22 cellular contexts compared by ENCODE assay signal in the genomic region with DNA sequence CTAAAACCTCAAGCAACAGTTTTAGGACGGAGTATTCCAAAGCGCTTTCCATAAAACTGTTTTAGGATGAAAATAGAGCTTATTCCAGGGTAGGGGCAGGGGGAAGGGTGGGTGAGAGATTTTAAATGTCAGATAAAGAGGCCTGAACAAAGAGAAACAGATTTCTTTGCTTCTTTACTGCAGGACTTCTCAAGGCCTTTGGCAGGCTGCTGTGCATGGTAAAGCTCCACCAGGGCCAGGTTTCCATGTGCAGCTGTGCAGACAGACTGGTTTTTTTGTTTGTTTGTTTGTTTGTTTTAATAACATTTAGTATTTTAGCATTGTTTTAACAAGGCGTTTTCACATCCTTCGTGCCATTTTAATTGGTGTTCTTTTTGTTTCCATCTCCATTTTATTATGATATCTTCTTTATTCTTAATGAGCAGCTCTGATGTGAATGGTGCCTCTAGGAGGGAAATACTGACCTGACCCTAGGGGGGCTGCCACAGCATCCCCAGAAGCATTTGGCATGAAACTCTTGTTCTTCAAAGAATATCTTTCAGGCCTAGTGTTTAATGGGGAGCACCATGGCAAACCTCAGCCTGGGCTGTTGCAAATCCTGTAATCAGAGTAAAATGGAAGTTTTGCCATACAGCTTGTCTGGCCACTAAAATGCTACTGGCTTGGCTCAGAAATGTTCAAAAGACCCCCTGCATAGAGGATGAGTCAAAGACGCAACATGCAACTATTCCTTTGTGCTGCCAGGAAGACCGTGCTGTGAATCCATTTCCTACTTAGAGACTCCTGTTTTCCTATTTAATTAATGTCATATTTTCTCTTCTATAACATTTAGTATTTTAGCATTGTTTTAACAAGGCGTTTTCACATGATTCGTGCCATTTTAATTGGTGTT. TPM values are rescaled to one million over a fixed set of nuclear protein-coding genes. Genes with fewer than 3 reads are reported as not detected.
A peak's percentile ranks its signal among the peaks of the same experiment; 100 is the strongest.
DNase-seq lines count a peak whose midpoint lies in the region; ATAC-seq and TF ChIP-seq lines count a peak whose summit lies in the region.
"Had no signal": no experiment of that assay in that cellular context is flagged by ENCODE, and none has a peak within 500 bp of the region (broad histone marks: within the 10 kb centered on the region; RNA-seq: fewer than 3 reads in every experiment).

No MANE protein-coding gene starts in this region.

- no peak overlapping the region for H3K23ac ChIP-seq in H9 (ENCODE audit: insufficient read length, low read depth, low read length)

- no peak overlapping the region for H2BK5ac ChIP-seq in H9 (ENCODE audit: insufficient read length, low read length)

- no peaks in the 10 kb centered on the region for H3K9me3 ChIP-seq in H9 (ENCODE audit: control insufficient read depth, low read depth, low read length)
- H3K9me3 ChIP-seq: colonic mucosa, MG63, psoas muscle, vagina had no signal

- no peak overlapping the region for H4K91ac ChIP-seq in H9 (ENCODE audit: insufficient read length, low read depth, low read length)

- H3K36me3 Mint-ChIP-seq in H9 (ENCODE audit: insufficient read depth in 1 of 3, low read depth in 3 of 3), result peaks cover 0 to 2% (median 2%) of the 10 kb centered on the region in 3 experiments; a peak in 3 of 7 replicates
- H3K36me3 Mint-ChIP-seq in stimulated activated effector memory CD8-positive, alpha-beta T cell treated with anti-CD3 and anti-CD28 coated beads, Interleukin-12 subunit alpha, Interleukin-12 subunit beta, amount 100 ng/mL, for 72 hours, result no peaks in the 10 kb centered on the region
- no peaks in the 10 kb centered on the region for H3K36me3 Mint-ChIP-seq in activated T-cell treated with anti-CD3 and anti-CD28 coated beads, Interleukin-2, amount 50 U/mL, for 24 hours (ENCODE audit: low read depth)
- H3K36me3 Mint-ChIP-seq: naive thymus-derived CD4-positive, alpha-beta T cell had no signal

- H4K8ac ChIP-seq in H9 (replicated peaks; ENCODE audit: insufficient read length, low read depth, low read length), result no peak overlapping the region

- TF ChIP-seq CTCF in H9 (conservative IDR thresholded peaks at IDR 0.05) (no peak), foreskin fibroblast (IDR thresholded peaks at IDR 0.05; ENCODE audit: low read depth, low read length) (no peak)

- H4K5ac ChIP-seq in H9 (ENCODE audit: insufficient read length, low read depth, low read length), result no peak overlapping the region

- H3K27ac Mint-ChIP-seq in H9, result peak overlapping the region; percentile 52 to 97 (median 74); a peak in 5 of 7 replicates
- H3K27ac Mint-ChIP-seq in stimulated activated effector memory CD8-positive, alpha-beta T cell treated with anti-CD3 and anti-CD28 coated beads, Interleukin-12 subunit alpha, Interleukin-12 subunit beta, amount 100 ng/mL, for 72 hours, result no peak overlapping the region
- no peak overlapping the region for H3K27ac Mint-ChIP-seq in activated T-cell treated with anti-CD3 and anti-CD28 coated beads, Interleukin-2, amount 50 U/mL, for 24 hours
- H3K27ac Mint-ChIP-seq: activated T-helper 1 cell treated with anti-CD3 and anti-CD28 coated beads, Interleukin-12 subunit alpha, Interleukin-12 subunit beta, Interleukin-2, Interleukin-4 antibody, amounts not matched to agents 30 ng/mL and 10 ng/mL and 1 ng/mL, durations not matched to agents 14 hours and 24 hours and 36 hours; naive thymus-derived CD4-positive, alpha-beta T cell had no signal

- no peak overlapping the region for H3K9ac ChIP-seq in H9 (ENCODE audit: extremely low read depth, insufficient read length, low read length)
- H3K9ac ChIP-seq: BLaER1 treated with 17β-estradiol and CSF1 and Interleukin-3, amounts not matched to agents 10 nM and 100 nM had no signal

- H3T11ph ChIP-seq in H9 (ENCODE audit: low read length), result no peak overlapping the region

- H3K4me2 ChIP-seq in H9 (ENCODE audit: insufficient read depth, insufficient read length, low read length), result no peak overlapping the region
- H3K4me2 ChIP-seq: BLaER1 treated with 17β-estradiol and CSF1 and Interleukin-3, amounts not matched to agents 10 nM and 100 nM had no signal

- no peaks in the 10 kb centered on the region for H4K20me1 ChIP-seq in H9 (ENCODE audit: control insufficient read depth, insufficient read depth, insufficient read length)
- H4K20me1 ChIP-seq: BLaER1 treated with 17β-estradiol and CSF1 and Interleukin-3, amounts not matched to agents 10 nM and 100 nM had no signal

- no peaks in the 10 kb centered on the region for H3K27me3 ChIP-seq in H9 (ENCODE audit: insufficient read depth, low read length)
- H3K27me3 ChIP-seq: BLaER1 treated with 17β-estradiol and CSF1 and Interleukin-3, amounts not matched to agents 10 nM and 100 nM; colonic mucosa; MG63; vagina had no signal

- H2BK12ac ChIP-seq in H9 (ENCODE audit: insufficient read length, low read depth, low read length), result peak overlapping the region; percentile 84

- no peak overlapping the region for H2BK15ac ChIP-seq in H9 (ENCODE audit: low read depth, low read length)

- H3K9me3 Mint-ChIP-seq in H9, result no peaks in the 10 kb centered on the region; a peak in 2 of 5 replicates
- H3K9me3 Mint-ChIP-seq in stimulated activated effector memory CD8-positive, alpha-beta T cell treated with anti-CD3 and anti-CD28 coated beads, Interleukin-12 subunit alpha, Interleukin-12 subunit beta, amount 100 ng/mL, for 72 hours, result no peaks in the 10 kb centered on the region
- H3K9me3 Mint-ChIP-seq in activated T-cell treated with anti-CD3 and anti-CD28 coated beads, Interleukin-2, amount 50 U/mL, for 24 hours, result no peaks in the 10 kb centered on the region
- H3K9me3 Mint-ChIP-seq: activated T-helper 1 cell treated with anti-CD3 and anti-CD28 coated beads, Interleukin-12 subunit alpha, Interleukin-12 subunit beta, Interleukin-2, Interleukin-4 antibody, amounts not matched to agents 30 ng/mL and 10 ng/mL and 1 ng/mL, durations not matched to agents 14 hours and 24 hours and 36 hours; naive thymus-derived CD4-positive, alpha-beta T cell had no signal

- peaks cover 58 to 60% of the 10 kb centered on the region in 2 experiments for H3K4me1 Mint-ChIP-seq in H9
- H3K4me1 Mint-ChIP-seq in stimulated activated effector memory CD8-positive, alpha-beta T cell treated with anti-CD3 and anti-CD28 coated beads, Interleukin-12 subunit alpha, Interleukin-12 subunit beta, amount 100 ng/mL, for 72 hours, result no peaks in the 10 kb centered on the region
- H3K4me1 Mint-ChIP-seq in activated T-cell treated with anti-CD3 and anti-CD28 coated beads, Interleukin-2, amount 50 U/mL, for 24 hours (ENCODE audit: low read depth), result no peaks in the 10 kb centered on the region
- H3K4me1 Mint-ChIP-seq: naive thymus-derived CD4-positive, alpha-beta T cell had no signal

- no peak for ATAC-seq in stimulated activated effector memory CD8-positive, alpha-beta T cell treated with anti-CD3 and anti-CD28 coated beads, Interleukin-12 subunit alpha, Interleukin-12 subunit beta, amount 100 ng/mL, for 72 hours
- ATAC-seq: left ventricle myocardium superior; naive thymus-derived CD4-positive, alpha-beta T cell; psoas muscle had no signal

- H3K4me3 ChIP-seq in foreskin fibroblast (ENCODE audit: low read depth in 1 of 2, low read length in 2 of 2), result no peak overlapping the region
- H3K4me3 ChIP-seq: BLaER1 treated with 17β-estradiol and CSF1 and Interleukin-3, amounts not matched to agents 10 nM and 100 nM; colonic mucosa; MG63; psoas muscle; vagina had no signal

- no peak overlapping the region for H3K14ac ChIP-seq in H9 (ENCODE audit: insufficient read depth, low read length)

- H3K23me2 ChIP-seq in H9 (ENCODE audit: insufficient read length, low read depth, low read length, poor library complexity, severe bottlenecking), result no peaks in the 10 kb centered on the region

- peak overlapping the region in 1 of 2 experiments; percentile 3; a peak in 1 of 5 replicates for H3K4me3 Mint-ChIP-seq in H9
- no peak overlapping the region for H3K4me3 Mint-ChIP-seq in stimulated activated effector memory CD8-positive, alpha-beta T cell treated with anti-CD3 and anti-CD28 coated beads, Interleukin-12 subunit alpha, Interleukin-12 subunit beta, amount 100 ng/mL, for 72 hours
- H3K4me3 Mint-ChIP-seq in activated T-cell treated with anti-CD3 and anti-CD28 coated beads, Interleukin-2, amount 50 U/mL, for 24 hours, result no peak overlapping the region
- H3K4me3 Mint-ChIP-seq: activated T-helper 1 cell treated with anti-CD3 and anti-CD28 coated beads, Interleukin-12 subunit alpha, Interleukin-12 subunit beta, Interleukin-2, Interleukin-4 antibody, amounts not matched to agents 30 ng/mL and 10 ng/mL and 1 ng/mL, durations not matched to agents 14 hours and 24 hours and 36 hours; naive thymus-derived CD4-positive, alpha-beta T cell had no signal

- no peak overlapping the region for H3K4ac ChIP-seq in H9 (ENCODE audit: low read depth, low read length)

- H2BK120ac ChIP-seq in H9 (ENCODE audit: low read depth, low read length, poor library complexity, severe bottlenecking), result no peak overlapping the region

- peak overlapping the region; percentile 78 for H3K27ac ChIP-seq in H9 (ENCODE audit: insufficient read length, low read depth, low read length)
- H3K27ac ChIP-seq: BLaER1 treated with 17β-estradiol and CSF1 and Interleukin-3, amounts not matched to agents 10 nM and 100 nM; colonic mucosa; psoas muscle; vagina had no signal

- H2BK20ac ChIP-seq in H9 (ENCODE audit: low read depth, low read length, poor library complexity, severe bottlenecking), result peak overlapping the region; percentile 26

- H3K79me1 ChIP-seq in H9 (ENCODE audit: insufficient read depth, low read depth, low read length, poor library complexity, severe bottlenecking), result no peaks in the 10 kb centered on the region

- H3K27me3 Mint-ChIP-seq in H9 (ENCODE audit: low read depth), result peaks cover 1% of the 10 kb centered on the region
- H3K27me3 Mint-ChIP-seq in activated T-cell treated with anti-CD3 and anti-CD28 coated beads, Interleukin-2, amount 50 U/mL, for 24 hours, result peaks cover 56% of the 10 kb centered on the region

- peak overlapping the region; percentile 40 for H3K56ac ChIP-seq in H9 (ENCODE audit: insufficient read length, low read depth, low read length)

- H2AFZ ChIP-seq in H9 (ENCODE audit: low read length), result no peak overlapping the region

- H3K4me1 ChIP-seq in H9 (ENCODE audit: insufficient read depth, low read length), result peaks cover 17% of the 10 kb centered on the region; the same call in 1 of the 2 replicates
- H3K4me1 ChIP-seq: colonic mucosa, psoas muscle, vagina had no signal

- WGBS in H9 (ENCODE audit: extremely low coverage, insufficient read length, low lambda C conversion rate), result no CpG with 5 or more reads among the region's 8 CpGs

- H2AK5ac ChIP-seq in H9 (ENCODE audit: insufficient read length, low read length), result no peak overlapping the region

- peaks cover 2% of the 10 kb centered on the region; the same call in 1 of the 2 replicates for H3K79me2 ChIP-seq in H9 (ENCODE audit: insufficient read depth, low read length)

- DNase-seq in H9 (peak; percentile 66), astrocyte of the hippocampus (ENCODE audit: low read depth, low spot score) (peak; percentile 86), foreskin fibroblast (peak; percentile 59 to 60), non-pigmented ciliary epithelial cell (ENCODE audit: low read depth) (peak; percentile 23), NCI-H187 treated with DMSO at 0.1 percent for 48 hours (lab: John Stamatoyannopoulos, UW) (no peak), germinal center (ENCODE audit: low spot score) (no peak)
- no peak for DNase-seq in stimulated activated effector memory CD8-positive, alpha-beta T cell treated with anti-CD3 and anti-CD28 coated beads, Interleukin-12 subunit alpha, Interleukin-12 subunit beta, amount 100 ng/mL, for 72 hours (ENCODE audit: low spot score in 2 of 2)
- no peak for DNase-seq in activated T-cell treated with anti-CD3 and anti-CD28 coated beads, Interleukin-2, amount 50 U/mL, for 24 hours
- DNase-seq: activated CD4-positive, alpha-beta T cell treated with anti-CD3 and anti-CD28 coated beads, Interleukin-2, amount 50 U/mL, for 4 hours; colonic mucosa; DND-41; left ventricle myocardium superior; MG63; naive thymus-derived CD4-positive, alpha-beta T cell; NCI-H187; NCI-H510A; OCI-M1; psoas muscle had no signal

- H3K18ac ChIP-seq in H9 (ENCODE audit: insufficient read length, low read depth, low read length), result no peak overlapping the region

RNA-seq across cellular contexts. Expression of a gene that starts 26.5 kb away (rescaled TPM):
- total RNA-seq in H9 (2021), result 4.5 and 5.0 TPM in 2 replicates
- total RNA-seq: activated T-helper 1 cell treated with anti-CD3 and anti-CD28 coated beads, Interleukin-12 subunit alpha, Interleukin-12 subunit beta, Interleukin-2, Interleukin-4 antibody, amounts not matched to agents 30 ng/mL and 10 ng/mL and 1 ng/mL, durations not matched to agents 14 hours and 24 hours and 36 hours; epithelial cell of proximal tubule; left ventricle myocardium superior; naive thymus-derived CD4-positive, alpha-beta T cell had no signal

Comparison
In these comparisons a context has a peak if more than half of its experiments do, and no peak if none do; other contexts are left out.
1. DNase-seq: peak in H9 (single experiment), astrocyte of the hippocampus (single experiment), foreskin fibroblast (2 of 2) and non-pigmented ciliary epithelial cell (single experiment); none in stimulated activated effector memory CD8-positive, alpha-beta T cell treated with anti-CD3 and anti-CD28 coated beads, Interleukin-12 subunit alpha, Interleukin-12 subunit beta, amount 100 ng/mL, for 72 hours (0 of 2), NCI-H187 treated with DMSO at 0.1 percent for 48 hours (single experiment), germinal center (single experiment) and activated T-cell treated with anti-CD3 and anti-CD28 coated beads, Interleukin-2, amount 50 U/mL, for 24 hours (single experiment).
2. H3K27ac Mint-ChIP-seq: peak in H9 (3 of 3); none in stimulated activated effector memory CD8-positive, alpha-beta T cell treated with anti-CD3 and anti-CD28 coated beads, Interleukin-12 subunit alpha, Interleukin-12 subunit beta, amount 100 ng/mL, for 72 hours (single experiment) and activated T-cell treated with anti-CD3 and anti-CD28 coated beads, Interleukin-2, amount 50 U/mL, for 24 hours (single experiment).